1 cellular context compared by ENCODE assay signal in the genomic region with DNA sequence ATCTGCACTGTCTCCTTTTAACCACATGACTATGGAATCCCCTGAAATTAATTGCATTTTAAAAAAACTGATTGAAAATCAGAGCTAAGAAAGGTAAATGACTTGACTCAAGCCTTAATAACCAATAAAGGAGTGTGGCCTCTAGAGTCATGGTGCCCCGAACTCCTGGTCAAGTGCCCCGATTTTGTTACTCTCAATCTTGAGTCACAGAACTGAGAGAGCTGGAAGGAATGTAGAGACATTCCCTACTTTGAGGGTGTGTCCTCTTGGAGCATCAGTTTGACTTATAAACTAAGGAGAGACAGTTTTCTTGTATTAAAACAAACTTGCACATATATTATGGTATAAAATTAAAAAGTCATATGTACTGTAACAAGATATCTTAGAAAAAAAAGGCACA.
TF ChIP-seq lines count a peak whose summit lies in the region.

No MANE protein-coding gene starts in this region.

TF ChIP-seq in SK-N-SH treated with all-trans-retinoic acid at 6 μM for 48 hours, 23 proteins besides CTCF, POLR2A, EP300 and RAD21 (continued from another document):
- TF ChIP-seq, protein P1, sequence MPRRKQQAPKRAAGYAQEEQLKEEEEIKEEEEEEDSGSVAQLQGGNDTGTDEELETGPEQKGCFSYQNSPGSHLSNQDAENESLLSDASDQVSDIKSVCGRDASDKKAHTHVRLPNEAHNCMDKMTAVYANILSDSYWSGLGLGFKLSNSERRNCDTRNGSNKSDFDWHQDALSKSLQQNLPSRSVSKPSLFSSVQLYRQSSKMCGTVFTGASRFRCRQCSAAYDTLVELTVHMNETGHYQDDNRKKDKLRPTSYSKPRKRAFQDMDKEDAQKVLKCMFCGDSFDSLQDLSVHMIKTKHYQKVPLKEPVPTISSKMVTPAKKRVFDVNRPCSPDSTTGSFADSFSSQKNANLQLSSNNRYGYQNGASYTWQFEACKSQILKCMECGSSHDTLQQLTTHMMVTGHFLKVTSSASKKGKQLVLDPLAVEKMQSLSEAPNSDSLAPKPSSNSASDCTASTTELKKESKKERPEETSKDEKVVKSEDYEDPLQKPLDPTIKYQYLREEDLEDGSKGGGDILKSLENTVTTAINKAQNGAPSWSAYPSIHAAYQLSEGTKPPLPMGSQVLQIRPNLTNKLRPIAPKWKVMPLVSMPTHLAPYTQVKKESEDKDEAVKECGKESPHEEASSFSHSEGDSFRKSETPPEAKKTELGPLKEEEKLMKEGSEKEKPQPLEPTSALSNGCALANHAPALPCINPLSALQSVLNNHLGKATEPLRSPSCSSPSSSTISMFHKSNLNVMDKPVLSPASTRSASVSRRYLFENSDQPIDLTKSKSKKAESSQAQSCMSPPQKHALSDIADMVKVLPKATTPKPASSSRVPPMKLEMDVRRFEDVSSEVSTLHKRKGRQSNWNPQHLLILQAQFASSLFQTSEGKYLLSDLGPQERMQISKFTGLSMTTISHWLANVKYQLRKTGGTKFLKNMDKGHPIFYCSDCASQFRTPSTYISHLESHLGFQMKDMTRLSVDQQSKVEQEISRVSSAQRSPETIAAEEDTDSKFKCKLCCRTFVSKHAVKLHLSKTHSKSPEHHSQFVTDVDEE (CRISPR knock-in tag; IDR thresholded peaks at IDR 0.05): no peak
- TF ChIP-seq, protein P2, sequence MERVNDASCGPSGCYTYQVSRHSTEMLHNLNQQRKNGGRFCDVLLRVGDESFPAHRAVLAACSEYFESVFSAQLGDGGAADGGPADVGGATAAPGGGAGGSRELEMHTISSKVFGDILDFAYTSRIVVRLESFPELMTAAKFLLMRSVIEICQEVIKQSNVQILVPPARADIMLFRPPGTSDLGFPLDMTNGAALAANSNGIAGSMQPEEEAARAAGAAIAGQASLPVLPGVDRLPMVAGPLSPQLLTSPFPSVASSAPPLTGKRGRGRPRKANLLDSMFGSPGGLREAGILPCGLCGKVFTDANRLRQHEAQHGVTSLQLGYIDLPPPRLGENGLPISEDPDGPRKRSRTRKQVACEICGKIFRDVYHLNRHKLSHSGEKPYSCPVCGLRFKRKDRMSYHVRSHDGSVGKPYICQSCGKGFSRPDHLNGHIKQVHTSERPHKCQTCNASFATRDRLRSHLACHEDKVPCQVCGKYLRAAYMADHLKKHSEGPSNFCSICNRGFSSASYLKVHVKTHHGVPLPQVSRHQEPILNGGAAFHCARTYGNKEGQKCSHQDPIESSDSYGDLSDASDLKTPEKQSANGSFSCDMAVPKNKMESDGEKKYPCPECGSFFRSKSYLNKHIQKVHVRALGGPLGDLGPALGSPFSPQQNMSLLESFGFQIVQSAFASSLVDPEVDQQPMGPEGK (CRISPR knock-in tag; IDR thresholded peaks at IDR 0.05; ENCODE audit: borderline replicate concordance): no peak
- TF ChIP-seq ZFP30 (CRISPR knock-in tag; IDR thresholded peaks at IDR 0.05) (no peak), ZC3H10 (CRISPR knock-in tag; IDR thresholded peaks at IDR 0.05) (no peak), ZNF8 (CRISPR knock-in tag; IDR thresholded peaks at IDR 0.05) (no peak), ZNF70 (CRISPR knock-in tag; IDR thresholded peaks at IDR 0.05) (no peak), ESRRG (CRISPR knock-in tag; IDR thresholded peaks at IDR 0.05) (no peak), ZFP3 (CRISPR knock-in tag; IDR thresholded peaks at IDR 0.05) (no peak)
- TF ChIP-seq, protein P3, sequence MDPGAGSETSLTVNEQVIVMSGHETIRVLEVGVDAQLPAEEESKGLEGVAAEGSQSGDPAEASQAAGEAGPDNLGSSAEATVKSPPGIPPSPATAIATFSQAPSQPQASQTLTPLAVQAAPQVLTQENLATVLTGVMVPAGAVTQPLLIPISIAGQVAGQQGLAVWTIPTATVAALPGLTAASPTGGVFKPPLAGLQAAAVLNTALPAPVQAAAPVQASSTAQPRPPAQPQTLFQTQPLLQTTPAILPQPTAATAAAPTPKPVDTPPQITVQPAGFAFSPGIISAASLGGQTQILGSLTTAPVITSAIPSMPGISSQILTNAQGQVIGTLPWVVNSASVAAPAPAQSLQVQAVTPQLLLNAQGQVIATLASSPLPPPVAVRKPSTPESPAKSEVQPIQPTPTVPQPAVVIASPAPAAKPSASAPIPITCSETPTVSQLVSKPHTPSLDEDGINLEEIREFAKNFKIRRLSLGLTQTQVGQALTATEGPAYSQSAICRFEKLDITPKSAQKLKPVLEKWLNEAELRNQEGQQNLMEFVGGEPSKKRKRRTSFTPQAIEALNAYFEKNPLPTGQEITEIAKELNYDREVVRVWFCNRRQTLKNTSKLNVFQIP (CRISPR knock-in tag; IDR thresholded peaks at IDR 0.05; ENCODE audit: borderline replicate concordance, low read depth): no peak
